34 cellular contexts compared by ENCODE assay signal in the genomic region with DNA sequence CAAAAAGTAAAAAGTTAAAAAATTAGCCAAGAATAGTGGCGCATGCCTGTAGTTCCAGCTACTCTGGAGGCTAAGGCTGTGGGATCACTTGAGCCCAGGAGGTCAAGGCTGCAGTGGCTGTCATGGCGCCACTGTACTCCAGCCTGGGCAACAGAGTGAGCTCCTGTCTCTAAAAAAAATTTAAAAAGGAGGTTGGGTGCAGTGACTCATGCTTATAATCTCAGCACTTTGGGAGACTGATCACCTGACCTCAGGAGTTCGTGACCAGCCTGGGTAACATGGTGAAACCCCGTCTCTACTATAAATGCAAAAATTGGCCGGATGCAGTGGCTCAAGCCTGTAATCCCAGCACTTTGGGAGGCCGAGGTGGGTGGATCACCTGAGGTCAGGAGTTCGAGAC.
"Had no signal": no experiment of that assay in that cellular context is flagged by ENCODE, and none has a peak within 500 bp of the region (broad histone marks: within the 10 kb centered on the region; RNA-seq: fewer than 3 reads in every experiment).

No MANE protein-coding gene starts in this region.

- H3K4me1 ChIP-seq: adrenal gland, body of pancreas, colonic mucosa had no signal

- H3K27me3 Mint-ChIP-seq: activated CD8-positive, alpha-beta T cell treated with anti-CD3 and anti-CD28 coated beads for 36 hours; activated naive CD4-positive, alpha-beta T cell treated with anti-CD3 and anti-CD28 coated beads, Interleukin-2, amount 50 U/mL, for 24 hours; activated naive CD8-positive, alpha-beta T cell treated with anti-CD3 and anti-CD28 coated beads, Interleukin-2, amount 50 U/mL, for 24 hours; activated T-helper 17 cell treated with anti-CD3 and anti-CD28 coated beads, Interleukin-2, amount 50 U/mL, for 72 hours; T-helper 17 cell had no signal

- H3K27me3 ChIP-seq: adrenal gland, body of pancreas, colonic mucosa, dorsolateral prefrontal cortex had no signal

- H3K4me3 Mint-ChIP-seq: activated B cell treated with CpG ODN at 0.5 μM for 24 hours; activated CD8-positive, alpha-beta T cell treated with anti-CD3 and anti-CD28 coated beads for 36 hours; activated naive CD4-positive, alpha-beta T cell treated with anti-CD3 and anti-CD28 coated beads for 36 hours; activated naive CD4-positive, alpha-beta T cell treated with anti-CD3 and anti-CD28 coated beads, Interleukin-2, amount 50 U/mL, for 24 hours; activated naive CD8-positive, alpha-beta T cell treated with anti-CD3 and anti-CD28 coated beads for 36 hours; activated naive CD8-positive, alpha-beta T cell treated with anti-CD3 and anti-CD28 coated beads, Interleukin-2, amount 50 U/mL, for 24 hours; activated T-cell treated with anti-CD3 and anti-CD28 coated beads, Interleukin-2, amount 50 U/mL, for 4 hours; activated T-helper 17 cell treated with anti-CD3 and anti-CD28 coated beads, Interleukin-2, amount 50 U/mL, for 72 hours; dendritic cell treated with granulocyte-macrophage colony-stimulating factor and Interleukin-4, amounts not matched to agents 40 ng/mL and 50 ng/mL, for 4 days; endodermal cell; T-helper 17 cell; T-helper 2 cell treated with Interferon-gamma antibody and Interleukin-4, amounts not matched to agents 5 μg/mL and 100 μg/mL, for 36 hours had no signal

- H3K4me3 ChIP-seq: adrenal gland, body of pancreas, cardiac muscle cell, colonic mucosa, dorsolateral prefrontal cortex had no signal

- H3K36me3 ChIP-seq: adrenal gland, cardiac muscle cell, colonic mucosa, WERI-Rb-1 had no signal

- H3K4me1 Mint-ChIP-seq: activated B cell treated with CpG ODN at 0.5 μM for 24 hours; activated naive CD4-positive, alpha-beta T cell treated with anti-CD3 and anti-CD28 coated beads, Interleukin-2, amount 50 U/mL, for 24 hours; activated naive CD8-positive, alpha-beta T cell treated with anti-CD3 and anti-CD28 coated beads for 36 hours; activated naive CD8-positive, alpha-beta T cell treated with anti-CD3 and anti-CD28 coated beads, Interleukin-2, amount 50 U/mL, for 24 hours; activated T-helper 17 cell treated with anti-CD3 and anti-CD28 coated beads, Interleukin-2, amount 50 U/mL, for 72 hours; endodermal cell; T-helper 17 cell had no signal

- FAIRE-seq: frontal cortex had no signal

- H3K27ac ChIP-seq: adrenal gland, body of pancreas, cardiac muscle cell, colonic mucosa, dorsolateral prefrontal cortex, WERI-Rb-1 had no signal

- ATAC-seq: activated CD4-positive, CD25-positive, alpha-beta regulatory T cell treated with anti-CD3 and anti-CD28 coated beads, Interleukin-2, amount 50 U/mL, for 24 hours; activated CD8-positive, alpha-beta T cell treated with anti-CD3 and anti-CD28 coated beads for 36 hours; activated naive CD8-positive, alpha-beta T cell treated with anti-CD3 and anti-CD28 coated beads, Interleukin-2, amount 50 U/mL, for 24 hours; activated T-cell treated with anti-CD3 and anti-CD28 coated beads, Interleukin-2, amount 50 U/mL, for 4 hours; activated T-helper 17 cell treated with anti-CD3 and anti-CD28 coated beads, Interleukin-2, amount 50 U/mL, for 72 hours; body of pancreas; esophagus mucosa; T-helper 17 cell had no signal

- H3K27ac Mint-ChIP-seq: activated B cell treated with CpG ODN at 0.5 μM for 24 hours; activated CD8-positive, alpha-beta T cell treated with anti-CD3 and anti-CD28 coated beads for 36 hours; activated naive CD4-positive, alpha-beta T cell treated with anti-CD3 and anti-CD28 coated beads for 36 hours; activated naive CD4-positive, alpha-beta T cell treated with anti-CD3 and anti-CD28 coated beads, Interleukin-2, amount 50 U/mL, for 24 hours; activated naive CD8-positive, alpha-beta T cell treated with anti-CD3 and anti-CD28 coated beads for 36 hours; activated naive CD8-positive, alpha-beta T cell treated with anti-CD3 and anti-CD28 coated beads, Interleukin-2, amount 50 U/mL, for 24 hours; activated T-helper 17 cell treated with anti-CD3 and anti-CD28 coated beads, Interleukin-2, amount 50 U/mL, for 72 hours; dendritic cell treated with granulocyte-macrophage colony-stimulating factor and Interleukin-4, amounts not matched to agents 40 ng/mL and 50 ng/mL, for 4 days; endodermal cell; T-helper 17 cell; T-helper 2 cell treated with Interferon-gamma antibody and Interleukin-4, amounts not matched to agents 5 μg/mL and 100 μg/mL, for 36 hours had no signal

- H3K9me3 ChIP-seq: adrenal gland, body of pancreas, colonic mucosa had no signal

- DNase-seq: activated B cell treated with CpG ODN at 0.5 μM for 24 hours; activated CD4-positive, alpha-beta T cell treated with anti-CD3 and anti-CD28 coated beads for 48 hours; activated CD4-positive, alpha-beta T cell treated with anti-CD3 and anti-CD28 coated beads, Interleukin-2, amount 50 U/mL, for 1 hour; activated CD4-positive, alpha-beta T cell treated with anti-CD3 and anti-CD28 coated beads, Interleukin-2, amount 50 U/mL, for 48 hours; activated CD8-positive, alpha-beta memory T cell treated with anti-CD3 and anti-CD28 coated beads for 24 hours; activated CD8-positive, alpha-beta T cell treated with anti-CD3 and anti-CD28 coated beads for 36 hours; activated effector memory CD4-positive, alpha-beta T cell treated with Interleukin-2 at 50 U/mL for 16 hours; activated gamma-delta T cell treated with Interleukin-2 at 50 U/mL for 16 hours; activated naive CD4-positive, alpha-beta T cell treated with anti-CD3 and anti-CD28 coated beads for 36 hours; activated naive CD8-positive, alpha-beta T cell treated with anti-CD3 and anti-CD28 coated beads for 36 hours; activated naive CD8-positive, alpha-beta T cell treated with anti-CD3 and anti-CD28 coated beads, Interleukin-2, amount 50 U/mL, for 24 hours; activated T-cell treated with anti-CD3 and anti-CD28 coated beads, Interleukin-2, amount 50 U/mL, for 4 hours; amygdala; aorta; body of pancreas; central memory CD4-positive, alpha-beta T cell; cerebellar nuclear complex; colonic mucosa; dorsolateral prefrontal cortex; effector memory CD4-positive, alpha-beta T cell; endodermal cell; head of caudate nucleus; T-helper 17 cell; T1000; WERI-Rb-1 had no signal
